ENCODE assay signal across 11 cellular contexts in genomic region chr4:87103086-87103485, GRCh38.
A peak's percentile ranks its signal among the peaks of the same experiment; 100 is the strongest.
DNase-seq lines count a peak whose midpoint lies in the region; ATAC-seq, FAIRE-seq and TF ChIP-seq lines count a peak whose summit lies in the region.
"Had no signal": no experiment of that assay in that cellular context is flagged by ENCODE, and none has a peak within 500 bp of the region (broad histone marks: within the 10 kb centered on the region; RNA-seq: fewer than 3 reads in every experiment).

No MANE protein-coding gene starts in this region.

- peaks cover 8% of the 10 kb centered on the region; the same call in 1 of the 2 replicates for H4K20me1 ChIP-seq in IMR-90 (ENCODE audit: insufficient read depth, low read length)
- peaks cover 3% of the 10 kb centered on the region for H4K20me1 ChIP-seq in osteoblast (ENCODE audit: insufficient read depth, low read length)

- no peak overlapping the region for H2AK9ac ChIP-seq in IMR-90 (replicated peaks; ENCODE audit: low read depth, low read length, poor library complexity)

- no peak overlapping the region for H3K23ac ChIP-seq in IMR-90 (ENCODE audit: low read depth, low read length)

- H2AFZ ChIP-seq in IMR-90 (replicated peaks; ENCODE audit: low read length, poor library complexity) (no peak overlapping the region), osteoblast (ENCODE audit: low read length) (no peak overlapping the region)

- no peak overlapping the region for H3K56ac ChIP-seq in IMR-90 (ENCODE audit: extremely low read depth, insufficient read depth, low read length)

- ATAC-seq in A549 (no peak), IMR-90 (ENCODE audit: low read depth) (no peak)

- peaks cover 42% of the 10 kb centered on the region for H3K36me3 Mint-ChIP-seq in endodermal cell (ENCODE audit: low read depth)

- DNase-seq in A549 (ENCODE audit: low read depth in 1 of 2, low spot score in 1 of 2) (no peak), IMR-90 (no peak), endodermal cell (no peak), osteoblast (ENCODE audit: insufficient read length, low spot score, missing footprints) (no peak), D341Med (ENCODE audit: low spot score) (no peak), SHP77 (lab: John Stamatoyannopoulos, UW) (no peak), DMS53 (lab: John Stamatoyannopoulos, UW) (no peak)
- DNase-seq in activated CD8-positive, alpha-beta memory T cell treated with anti-CD3 and anti-CD28 coated beads, Interleukin-2, amount 50 U/mL, for 4 hours, result no peak
- DNase-seq: activated CD4-positive, CD25-positive, alpha-beta regulatory T cell treated with anti-CD3 and anti-CD28 coated beads, Interleukin-2, amount 50 U/mL, for 72 hours; body of pancreas had no signal

- CTCF ChIA-PET in A549 (lab: Yijun Ruan, JAX) (interaction anchor here (2.4 kb wide), 1 partner anchor 9 kb away, joined by 9 read pairs; no protein-coding TSS in a partner anchor), IMR-90 (lab: Yijun Ruan, JAX) (interaction anchor here (0.8 to 1.2 kb wide), 2 partner anchors 10 to 180 kb away, joined by 3 to 4 read pairs; no protein-coding TSS in a partner anchor)

- H4K5ac ChIP-seq in IMR-90 (ENCODE audit: low read depth, low read length), result no peak overlapping the region

- dilution Hi-C loops in IMR-90 (cut with HindIII; ENCODE audit: low sequenced_read_pairs, unreplicated experiment), result no loop called here

- peaks cover 2% of the 10 kb centered on the region; the same call in 1 of the 2 replicates for H3K9me1 ChIP-seq in IMR-90 (ENCODE audit: insufficient read depth, low read length)

- H3K4me2 ChIP-seq in A549 (peak overlapping the region; percentile 15; the same call in 2 of the 3 replicates), IMR-90 (ENCODE audit: low read depth, low read length) (peak overlapping the region; percentile 43; the same call in 1 of the 2 replicates), osteoblast (ENCODE audit: insufficient read depth, low read length) (peak overlapping the region; percentile 61)

- H3K14ac ChIP-seq in IMR-90 (replicated peaks; ENCODE audit: low read depth, low read length), result no peak overlapping the region

- peaks cover 25% of the 10 kb centered on the region for H3K4me1 Mint-ChIP-seq in endodermal cell

- no peak overlapping the region for H3K4me3 ChIP-seq in A549
- no peak overlapping the region for H3K4me3 ChIP-seq in IMR-90 (ENCODE audit: insufficient read depth, low read depth, low read length)
- H3K4me3 ChIP-seq in endodermal cell (ENCODE audit: low read length), result no peak overlapping the region
- no peak overlapping the region for H3K4me3 ChIP-seq in osteoblast (ENCODE audit: insufficient read depth, low read length)
- H3K4me3 ChIP-seq: body of pancreas had no signal

- TF ChIP-seq CTCF in A549 (IDR thresholded peaks at IDR 0.05), result no peak
- TF ChIP-seq CTCF in IMR-90 (conservative IDR thresholded peaks at IDR 0.05; ENCODE audit: low read depth, low read length), result no peak
- TF ChIP-seq CTCF in endodermal cell (conservative IDR thresholded peaks at IDR 0.05), result no peak
- TF ChIP-seq CTCF in osteoblast (IDR thresholded peaks at IDR 0.05; ENCODE audit: extremely low read depth, low read depth, low read length), result no peak

- H2BK5ac ChIP-seq in IMR-90 (ENCODE audit: low read depth, low read length, poor library complexity, severe bottlenecking), result peak overlapping the region; percentile 9

- no peak overlapping the region for H3K4me3 Mint-ChIP-seq in endodermal cell

- no peaks in the 10 kb centered on the region for H3K79me2 ChIP-seq in osteoblast (ENCODE audit: insufficient read depth, low read length)

- H3K27me3 ChIP-seq in IMR-90 (ENCODE audit: control insufficient read depth, insufficient read depth, low read length), result no peaks in the 10 kb centered on the region
- no peaks in the 10 kb centered on the region for H3K27me3 ChIP-seq in endodermal cell (ENCODE audit: control insufficient read depth, insufficient read depth, low read length, poor library complexity, severe bottlenecking)
- no peaks in the 10 kb centered on the region for H3K27me3 ChIP-seq in osteoblast (ENCODE audit: insufficient read depth, low read length)
- H3K27me3 ChIP-seq: body of pancreas had no signal

- H3K27ac ChIP-seq in A549, result no peak overlapping the region
- no peak overlapping the region for H3K27ac ChIP-seq in IMR-90 (ENCODE audit: insufficient read depth, low read length)
- no peak overlapping the region for H3K27ac ChIP-seq in endodermal cell (ENCODE audit: low read depth, low read length)
- peak overlapping the region; percentile 88 for H3K27ac ChIP-seq in osteoblast (ENCODE audit: low read depth, low read length)

- H3K79me1 ChIP-seq in IMR-90 (ENCODE audit: low read depth in 1 of 2, low read length in 2 of 2), result peaks cover 0 to 17% of the 10 kb centered on the region in 2 experiments; a peak in 3 of 4 replicates

- TF ChIP-seq POLR2A in A549 (IDR thresholded peaks at IDR 0.05; ENCODE audit: low read length) (no peak), IMR-90 (IDR thresholded peaks at IDR 0.05; ENCODE audit: low read depth, low read length) (no peak)

- in situ Hi-C loops in IMR-90 (cut with MboI; ENCODE audit: low sequenced_read_pairs), result loop anchor here (25.0 kb wide), 1 partner anchor 616 kb away; no protein-coding TSS in a partner anchor

- H3K4me1 ChIP-seq in A549 (peaks cover 38% of the 10 kb centered on the region), IMR-90 (ENCODE audit: control insufficient read depth, insufficient read depth, low read length) (peaks cover 6% of the 10 kb centered on the region), endodermal cell (ENCODE audit: control insufficient read depth, insufficient read depth, low read length) (peaks cover 4% of the 10 kb centered on the region), osteoblast (ENCODE audit: insufficient read depth, low read length) (peaks cover 32% of the 10 kb centered on the region)

- no peak overlapping the region for H2BK20ac ChIP-seq in IMR-90 (ENCODE audit: low read depth, low read length)

- H3K27me3 Mint-ChIP-seq in endodermal cell (ENCODE audit: insufficient read depth), result no peaks in the 10 kb centered on the region

- H3K18ac ChIP-seq in IMR-90 (ENCODE audit: low read depth, low read length), result peak overlapping the region; percentile 65; the same call in 1 of the 2 replicates

- H4K91ac ChIP-seq in IMR-90 (ENCODE audit: insufficient read depth, low read depth, low read length), result no peak overlapping the region

- POLR2A ChIA-PET in A549 (lab: Yijun Ruan, JAX) (no interaction called here), IMR-90 (lab: Charles Lee; ENCODE audit: unreplicated experiment) (no interaction called here)

- WGBS in A549 (ENCODE audit: missing lambda C conversion rate), result 91% methylated on average over 1 of the region's 1 CpG
- WGBS in IMR-90 (ENCODE audit: extremely low coverage in 2 of 2, insufficient read length in 1 of 2), 2 experiments, result no CpG with 5 or more reads among the region's 1 CpG
- 92% methylated on average over 1 of the region's 1 CpG; no CpG with 5 or more reads in 1 of the 2 experiments for WGBS in endodermal cell (ENCODE audit: insufficient coverage in 1 of 2, insufficient read length in 1 of 2), 2 experiments

- no peaks in the 10 kb centered on the region for H3K9me3 Mint-ChIP-seq in endodermal cell

- H2AK5ac ChIP-seq in IMR-90 (ENCODE audit: low read depth, low read length), result no peak overlapping the region

- intact Hi-C loops in IMR-90 (cut with micrococcal nuclease), result no loop called here

- BruUV-seq in IMR-90 (replicated peaks; lab: Mats Ljungman, UMichigan), result no TSS peak

- H3K36me3 ChIP-seq in IMR-90 (ENCODE audit: control insufficient read depth, insufficient read depth, low read length), result peaks cover 3% of the 10 kb centered on the region; the same call in 1 of the 2 replicates
- peaks cover 67% of the 10 kb centered on the region for H3K36me3 ChIP-seq in endodermal cell (ENCODE audit: control insufficient read depth, insufficient read depth, low read length)
- H3K36me3 ChIP-seq in osteoblast (ENCODE audit: insufficient read depth, low read length), result no peaks in the 10 kb centered on the region

- H4K8ac ChIP-seq in IMR-90 (ENCODE audit: low read depth in 2 of 2, low read length in 2 of 2), result no peak overlapping the region

- no peak for TF ChIP-seq EP300 in A549 (IDR thresholded peaks at IDR 0.05)

- H2BK120ac ChIP-seq in IMR-90 (ENCODE audit: low read depth, low read length), result no peak overlapping the region

- peak overlapping the region; percentile 68 for H3K27ac Mint-ChIP-seq in endodermal cell

- no peak overlapping the region for H2BK15ac ChIP-seq in IMR-90 (ENCODE audit: low read depth, low read length)

- H3K9me3 ChIP-seq in A549 (no peaks in the 10 kb centered on the region), IMR-90 (ENCODE audit: control insufficient read depth, insufficient read depth, low read length) (no peaks in the 10 kb centered on the region), endodermal cell (ENCODE audit: control insufficient read depth, low read length) (no peaks in the 10 kb centered on the region), osteoblast (ENCODE audit: low read depth, low read length) (no peaks in the 10 kb centered on the region)
- H3K9me3 ChIP-seq: body of pancreas had no signal

- H3K9ac ChIP-seq in IMR-90 (ENCODE audit: low read depth, low read length) (no peak overlapping the region), endodermal cell (ENCODE audit: extremely low read depth, low read length, poor library complexity, severe bottlenecking) (no peak overlapping the region)

- TF ChIP-seq RAD21 in A549 (conservative IDR thresholded peaks at IDR 0.05 in 1 of 2, IDR thresholded peaks at IDR 0.05 in 1 of 2), result no peak
- no peak for TF ChIP-seq RAD21 in IMR-90 (IDR thresholded peaks at IDR 0.05; ENCODE audit: low read length)

- FAIRE-seq in A549 (lab: Jason Lieb, UNC), result no peak
- FAIRE-seq: small intestine had no signal

- no peak overlapping the region for H3K4ac ChIP-seq in IMR-90 (ENCODE audit: low read depth, low read length)

TF ChIP-seq in A549, 52 proteins besides CTCF, POLR2A, EP300 and RAD21 (continues in another document):
- TF ChIP-seq, protein P1, sequence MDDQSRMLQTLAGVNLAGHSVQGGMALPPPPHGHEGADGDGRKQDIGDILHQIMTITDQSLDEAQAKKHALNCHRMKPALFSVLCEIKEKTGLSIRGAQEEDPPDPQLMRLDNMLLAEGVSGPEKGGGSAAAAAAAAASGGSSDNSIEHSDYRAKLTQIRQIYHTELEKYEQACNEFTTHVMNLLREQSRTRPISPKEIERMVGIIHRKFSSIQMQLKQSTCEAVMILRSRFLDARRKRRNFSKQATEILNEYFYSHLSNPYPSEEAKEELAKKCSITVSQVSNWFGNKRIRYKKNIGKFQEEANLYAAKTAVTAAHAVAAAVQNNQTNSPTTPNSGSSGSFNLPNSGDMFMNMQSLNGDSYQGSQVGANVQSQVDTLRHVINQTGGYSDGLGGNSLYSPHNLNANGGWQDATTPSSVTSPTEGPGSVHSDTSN (IDR thresholded peaks at IDR 0.05), result no peak

TF ChIP-seq in IMR-90, 13 proteins besides CTCF, POLR2A, EP300 and RAD21 (continues in another document):
- TF ChIP-seq RFX5 (IDR thresholded peaks at IDR 0.05; ENCODE audit: low read depth, low read length) (no peak), FOS (IDR thresholded peaks at IDR 0.05; ENCODE audit: low read depth, low read length) (no peak), CHD1 (IDR thresholded peaks at IDR 0.05; ENCODE audit: low read depth, low read length) (no peak), RCOR1 (IDR thresholded peaks at IDR 0.05; ENCODE audit: insufficient replicate concordance, low read length) (no peak), BHLHE40 (IDR thresholded peaks at IDR 0.05; ENCODE audit: low read depth, low read length) (no peak)
